Comparison of ENCODE assay signal across 9 cellular contexts in the genomic region with DNA sequence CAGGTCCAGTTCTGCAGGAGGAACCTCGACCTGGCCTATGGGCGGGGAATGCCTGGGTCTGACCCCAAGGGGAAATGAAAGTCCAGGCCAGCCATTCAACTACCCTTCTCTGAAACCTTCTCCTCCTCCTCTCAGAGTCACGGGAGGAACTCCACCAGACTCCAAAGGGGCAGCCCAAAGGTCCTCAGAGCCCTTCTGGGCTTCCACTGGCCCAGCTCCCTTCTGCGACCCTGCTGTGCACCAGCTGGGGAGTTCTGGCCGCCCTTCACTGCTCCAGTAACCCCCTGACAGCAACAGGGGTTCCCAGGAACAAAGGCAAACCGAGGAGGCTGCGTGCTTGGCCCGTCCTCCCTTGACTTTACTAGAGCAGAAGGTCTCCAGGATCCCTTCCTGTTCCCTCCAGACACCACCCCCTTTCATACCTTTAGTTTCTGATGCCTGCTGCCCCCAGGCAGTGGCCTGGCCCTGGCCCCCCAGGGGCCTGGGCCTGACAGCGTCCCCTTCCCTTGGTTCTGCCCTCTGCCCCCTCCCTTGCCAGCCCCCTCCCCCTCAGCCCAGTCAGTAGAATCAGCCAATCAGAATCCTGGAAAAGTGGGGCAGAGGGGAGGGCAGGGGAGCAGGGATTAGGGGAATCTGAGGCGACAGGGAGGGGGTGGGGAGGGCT. TPM values are rescaled to one million over a fixed set of nuclear protein-coding genes. Genes with fewer than 3 reads are reported as not detected.
A peak's percentile ranks its signal among the peaks of the same experiment; 100 is the strongest.
DNase-seq lines count a peak whose midpoint lies in the region; ATAC-seq, FAIRE-seq and TF ChIP-seq lines count a peak whose summit lies in the region.
"Had no signal": no experiment of that assay in that cellular context is flagged by ENCODE, and none has a peak within 500 bp of the region (broad histone marks: within the 10 kb centered on the region; RNA-seq: fewer than 3 reads in every experiment).

No MANE protein-coding gene starts in this region.

- H3K9me3 ChIP-seq in SK-N-SH (no peaks in the 10 kb centered on the region), iPS-18c (ENCODE audit: control insufficient read depth, insufficient read depth, low read length) (peaks cover 2% of the 10 kb centered on the region), aorta (ENCODE audit: control insufficient read depth, low read length) (no peaks in the 10 kb centered on the region)

- TF ChIP-seq CTCF in SK-N-SH (IDR thresholded peaks at IDR 0.05) = no peak

- DNase-seq in SK-N-SH (peak; percentile 78), NOMO-1 treated with DMSO at 0.1 percent for 48 hours (lab: John Stamatoyannopoulos, UW; ENCODE audit: unreplicated experiment) (peak; percentile 81), aorta (peak; percentile 66 to 74), urothelium cell line (ENCODE audit: low spot score) (no peak)
- no peak for DNase-seq in activated CD8-positive, alpha-beta memory T cell treated with anti-CD3 and anti-CD28 coated beads, Interleukin-2, amount 50 U/mL, for 48 hours
- DNase-seq: ACHN had no signal

- H3F3A ChIP-seq in SK-N-SH (replicated peaks; ENCODE audit: insufficient read depth) = peaks cover 9% of the 10 kb centered on the region

- POLR2A ChIA-PET in SK-N-SH (lab: Yijun Ruan, JAX) = no interaction called here

- FAIRE-seq in urothelium cell line (lab: Jason Lieb, UNC) = no peak

- H4K20me1 ChIP-seq in SK-N-SH (ENCODE audit: insufficient read depth) = no peaks in the 10 kb centered on the region

- H2AFZ ChIP-seq in SK-N-SH (ENCODE audit: low read depth) = no peak overlapping the region

- no peaks in the 10 kb centered on the region for H3K79me2 ChIP-seq in SK-N-SH (ENCODE audit: insufficient read depth)

- TF ChIP-seq EP300 in SK-N-SH (IDR thresholded peaks at IDR 0.05; ENCODE audit: borderline replicate concordance in 1 of 2, low read depth in 1 of 2, low read length in 1 of 2) = no peak

- H3K27ac ChIP-seq in SK-N-SH (ENCODE audit: low read depth in 2 of 2, low read length in 1 of 2) (peak overlapping the region in 1 of 2 experiments; percentile 12; a peak in 1 of 4 replicates), aorta (ENCODE audit: low read depth in 1 of 2, low read length in 2 of 2) (no peak overlapping the region)

- no peak overlapping the region for H3K4me2 ChIP-seq in SK-N-SH

- intact Hi-C loops in aorta (cut with DNase I) = no loop called here

- H3K9me2 ChIP-seq in SK-N-SH = no peaks in the 10 kb centered on the region

- H3K9ac ChIP-seq in SK-N-SH = no peak overlapping the region

- 67% methylated on average over 10 of the region's 10 CpGs for WGBS in SK-N-SH (ENCODE audit: low lambda C conversion rate)
- WGBS in aorta, 2 donors = 78 to 83% methylated on average over 10 of the region's 10 CpGs

- H3K4me1 ChIP-seq in SK-N-SH (ENCODE audit: control insufficient read depth in 1 of 2, insufficient read depth in 2 of 2, low read depth in 1 of 2, low read length in 1 of 2) (peaks cover 0 to 36% of the 10 kb centered on the region in 2 experiments; a peak in 1 of 4 replicates), aorta (ENCODE audit: control insufficient read depth in 1 of 2, insufficient read depth in 2 of 2, low read length in 2 of 2) (no peaks in the 10 kb centered on the region)

- CTCF ChIA-PET in SK-N-SH (lab: Yijun Ruan, JAX) = interaction anchor here (1.1 to 11.1 kb wide), 11 partner anchors 13 to 400 kb away, joined by 3 to 118 read pairs (median 7); partner anchors contain the start of gene HOXC10

- H3K4me3 ChIP-seq in SK-N-SH (ENCODE audit: low read depth in 2 of 2, low read length in 1 of 2) (no peak overlapping the region), iPS-18c (ENCODE audit: insufficient read depth, low read depth, low read length) (peak overlapping the region; percentile 36), aorta (ENCODE audit: low read length in 2 of 2) (no peak overlapping the region)

- H3K27me3 ChIP-seq in SK-N-SH (ENCODE audit: insufficient read depth) (no peaks in the 10 kb centered on the region), aorta (ENCODE audit: control insufficient read depth in 1 of 2, insufficient read depth in 2 of 2, low read length in 1 of 2) (no peaks in the 10 kb centered on the region)

- TF ChIP-seq RAD21 in SK-N-SH (IDR thresholded peaks at IDR 0.05; ENCODE audit: low read length) = no peak

- H3K36me3 ChIP-seq in SK-N-SH (replicated peaks in 1 of 2; ENCODE audit: control insufficient read depth in 1 of 2, insufficient read depth in 2 of 2, low read length in 1 of 2) (no peaks in the 10 kb centered on the region), aorta (ENCODE audit: control insufficient read depth in 1 of 2, insufficient read depth in 2 of 2, low read length in 1 of 2) (no peaks in the 10 kb centered on the region)

- ATAC-seq in SK-N-SH treated with all-trans-retinoic acid at 6 μM for 48 hours (no peak), aorta (ENCODE audit: low FRiP score) (no peak), HG03457 (IDR thresholded peaks at IDR 0.05; ENCODE audit: unreplicated experiment) (no peak)

TF ChIP-seq in SK-N-SH, 30 proteins besides CTCF, POLR2A, EP300 and RAD21:
- peak; percentile 9 for TF ChIP-seq CHD2 (IDR thresholded peaks at IDR 0.05; ENCODE audit: low read length, partially characterized antibody)
- no peak for TF ChIP-seq MAX (IDR thresholded peaks at IDR 0.05; ENCODE audit: low read depth)
TF ChIP-seq in SK-N-SH: peak in this region for 1.

TF ChIP-seq in SK-N-SH treated with all-trans-retinoic acid at 6 μM for 48 hours, 23 proteins besides CTCF, POLR2A, EP300 and RAD21 (continues in another document):
- TF ChIP-seq, protein P1, sequence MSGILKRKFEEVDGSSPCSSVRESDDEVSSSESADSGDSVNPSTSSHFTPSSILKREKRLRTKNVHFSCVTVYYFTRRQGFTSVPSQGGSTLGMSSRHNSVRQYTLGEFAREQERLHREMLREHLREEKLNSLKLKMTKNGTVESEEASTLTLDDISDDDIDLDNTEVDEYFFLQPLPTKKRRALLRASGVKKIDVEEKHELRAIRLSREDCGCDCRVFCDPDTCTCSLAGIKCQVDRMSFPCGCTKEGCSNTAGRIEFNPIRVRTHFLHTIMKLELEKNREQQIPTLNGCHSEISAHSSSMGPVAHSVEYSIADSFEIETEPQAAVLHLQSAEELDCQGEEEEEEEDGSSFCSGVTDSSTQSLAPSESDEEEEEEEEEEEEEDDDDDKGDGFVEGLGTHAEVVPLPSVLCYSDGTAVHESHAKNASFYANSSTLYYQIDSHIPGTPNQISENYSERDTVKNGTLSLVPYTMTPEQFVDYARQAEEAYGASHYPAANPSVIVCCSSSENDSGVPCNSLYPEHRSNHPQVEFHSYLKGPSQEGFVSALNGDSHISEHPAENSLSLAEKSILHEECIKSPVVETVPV (CRISPR knock-in tag; IDR thresholded peaks at IDR 0.05) = no peak
- TF ChIP-seq CSDC2 (CRISPR knock-in tag; IDR thresholded peaks at IDR 0.05) (no peak), PPARA (CRISPR knock-in tag; IDR thresholded peaks at IDR 0.05; ENCODE audit: borderline replicate concordance) (no peak), ZNF565 (CRISPR knock-in tag; conservative IDR thresholded peaks at IDR 0.05; ENCODE audit: low read depth) (no peak), ZFP3 (CRISPR knock-in tag; IDR thresholded peaks at IDR 0.05) (no peak), ZNF8 (CRISPR knock-in tag; IDR thresholded peaks at IDR 0.05) (no peak), RARB (CRISPR knock-in tag; IDR thresholded peaks at IDR 0.05) (no peak), ESRRG (CRISPR knock-in tag; IDR thresholded peaks at IDR 0.05) (no peak), SNAI2 (CRISPR knock-in tag; IDR thresholded peaks at IDR 0.05) (no peak), ARNTL (CRISPR knock-in tag; IDR thresholded peaks at IDR 0.05; ENCODE audit: borderline replicate concordance, low read depth) (no peak), GLIS3 (CRISPR knock-in tag; IDR thresholded peaks at IDR 0.05) (no peak), TSHZ2 (CRISPR knock-in tag; IDR thresholded peaks at IDR 0.05) (no peak), ZNF70 (CRISPR knock-in tag; IDR thresholded peaks at IDR 0.05) (no peak)

RNA-seq across cellular contexts. Expression of gene ZNF385A, which starts 0.8 kb away (rescaled TPM):
- polyA plus RNA-seq in SK-N-SH (2012; rRNA removed) (1.5 and 2.6 TPM in 2 replicates), aorta (10 to 100 TPM in 1 of 2 donors, 1 to 10 TPM in 1; 4.1 to 11.5 TPM)
- 1.4 and 3.0 TPM in 2 replicates for polyA plus RNA-seq in SK-N-SH (2012; cell fraction: cytosol; rRNA removed)
- 2.3 and 3.7 TPM in 2 replicates for polyA plus RNA-seq in SK-N-SH (2012; cell fraction: nucleus; rRNA removed)
- total RNA-seq in aorta = 10 to 100 TPM; 22.2 to 27.6 TPM

RNA-seq across cellular contexts. Expression of gene GPR84, which starts 21.1 kb away (rescaled TPM):
- polyA plus RNA-seq in SK-N-SH (2012; rRNA removed) (0.03 TPM in 1 of 2 replicates, not detected in the other), aorta (under 1 TPM in 1 of 2 donors, not detected in 1; 0.38 TPM)
- not detected in 2 replicates for polyA plus RNA-seq in SK-N-SH (2012; cell fraction: cytosol; rRNA removed)
- polyA plus RNA-seq in SK-N-SH (2012; cell fraction: nucleus; rRNA removed) = 0.18 and 0.23 TPM in 2 replicates
- 1 to 10 TPM; 1.9 TPM for total RNA-seq in aorta

RNA-seq across cellular contexts. Expression of gene ITGA5, which starts 33.7 kb away (rescaled TPM):
- polyA plus RNA-seq in SK-N-SH (2012; rRNA removed) = 35.0 and 52.5 TPM in 2 replicates
- polyA plus RNA-seq in SK-N-SH (2012; cell fraction: cytosol; rRNA removed) = 19.5 and 32.7 TPM in 2 replicates
- 66.0 and 73.4 TPM in 2 replicates for polyA plus RNA-seq in SK-N-SH (2012; cell fraction: nucleus; rRNA removed)
- 1,000 to 10,000 TPM in 1 of 2 donors, 100 to 1,000 TPM in 1; 241 to 1,416 TPM for total RNA-seq in aorta
- 100 to 1,000 TPM in 1 of 2 donors, 10 to 100 TPM in 1; 26.5 to 464 TPM for polyA plus RNA-seq in aorta

Comparison
In these comparisons a context has a peak if more than half of its experiments do, and no peak if none do; other contexts are left out.
1. DNase-seq: peak in SK-N-SH (single experiment), NOMO-1 treated with DMSO at 0.1 percent for 48 hours (single experiment) and aorta (2 of 2); none in urothelium cell line (single experiment) and activated CD8-positive, alpha-beta memory T cell treated with anti-CD3 and anti-CD28 coated beads, Interleukin-2, amount 50 U/mL, for 48 hours (single experiment).